ENCODE assay signal across 17 cellular contexts in genomic region chr2:878245-878930, GRCh38.
DNase-seq lines count a peak whose midpoint lies in the region; TF ChIP-seq lines count a peak whose summit lies in the region.
"Had no signal": no experiment of that assay in that cellular context is flagged by ENCODE, and none has a peak within 500 bp of the region (broad histone marks: within the 10 kb centered on the region; RNA-seq: fewer than 3 reads in every experiment).

No MANE protein-coding gene starts in this region.

- H3K27ac Mint-ChIP-seq in endodermal cell, result no peak overlapping the region
- peak overlapping the region; percentile 57 for H3K27ac Mint-ChIP-seq in progenitor cell of endocrine pancreas

- H3K27me3 Mint-ChIP-seq in endodermal cell (ENCODE audit: insufficient read depth) (peaks cover 6% of the 10 kb centered on the region), progenitor cell of endocrine pancreas (peaks cover 17% of the 10 kb centered on the region)

- TF ChIP-seq CTCF in endodermal cell (conservative IDR thresholded peaks at IDR 0.05) (no peak), progenitor cell of endocrine pancreas (IDR thresholded peaks at IDR 0.05; ENCODE audit: unreplicated experiment) (no peak), sigmoid colon (IDR thresholded peaks at IDR 0.05) (no peak), BE2C (IDR thresholded peaks at IDR 0.05; ENCODE audit: low read depth, low read length) (no peak)

- H3K9me3 ChIP-seq in SJCRH30 (replicated peaks) (no peaks in the 10 kb centered on the region), endodermal cell (ENCODE audit: control insufficient read depth, low read length) (no peaks in the 10 kb centered on the region), sigmoid colon (no peaks in the 10 kb centered on the region), BE2C (no peaks in the 10 kb centered on the region)
- H3K9me3 ChIP-seq: HAP-1 had no signal

- intact Hi-C loops in sigmoid colon (cut with DNase I), result no loop called here

- no peak overlapping the region for H3K4me3 Mint-ChIP-seq in endodermal cell
- H3K4me3 Mint-ChIP-seq in progenitor cell of endocrine pancreas (ENCODE audit: low read depth), result no peak overlapping the region
- H3K4me3 Mint-ChIP-seq: CD8-positive, alpha-beta memory T cell had no signal

- POLR2A ChIA-PET in HEK293T (lab: Yijun Ruan, JAX), result no interaction called here

- no peak for TF ChIP-seq POLR2A in sigmoid colon (IDR thresholded peaks at IDR 0.05)

- H3K4me3 ChIP-seq in H7 (ENCODE audit: insufficient read depth, low read depth, low read length), result no peak overlapping the region
- no peak overlapping the region for H3K4me3 ChIP-seq in SJCRH30
- no peak overlapping the region for H3K4me3 ChIP-seq in endodermal cell (ENCODE audit: low read length)
- H3K4me3 ChIP-seq in sigmoid colon, result no peak overlapping the region
- H3K4me3 ChIP-seq in BE2C (ENCODE audit: low read depth, low read length), result no peak overlapping the region
- H3K4me3 ChIP-seq: HAP-1 had no signal

- H3K36me3 ChIP-seq in H7 (replicated peaks; ENCODE audit: control insufficient read depth, insufficient read depth, low read length) (no peaks in the 10 kb centered on the region), SJCRH30 (no peaks in the 10 kb centered on the region), endodermal cell (ENCODE audit: control insufficient read depth, insufficient read depth, low read length) (no peaks in the 10 kb centered on the region), sigmoid colon (no peaks in the 10 kb centered on the region), BE2C (no peaks in the 10 kb centered on the region)
- H3K36me3 ChIP-seq: HAP-1 had no signal

- H3K27ac ChIP-seq in SJCRH30, result peak overlapping the region; percentile 38; the same call in 1 of the 2 replicates
- no peak overlapping the region for H3K27ac ChIP-seq in endodermal cell (ENCODE audit: low read depth, low read length)
- H3K27ac ChIP-seq in sigmoid colon, result no peak overlapping the region

- no peak overlapping the region for H3K9ac ChIP-seq in endodermal cell (ENCODE audit: extremely low read depth, low read length, poor library complexity, severe bottlenecking)

- DNase-seq in H7 (peak; percentile 3), SJCRH30 (peak; percentile 51 to 57), endodermal cell (peak; percentile 33), progenitor cell of endocrine pancreas (ENCODE audit: low spot score, unreplicated experiment) (peak; percentile 3), HEK293T (ENCODE audit: extremely low spot score) (no peak), sigmoid colon (no peak), DMS79 treated with DMSO at 0.1 percent for 48 hours (lab: John Stamatoyannopoulos, UW) (no peak), BE2C (no peak)
- DNase-seq: C1 segment of cervical spinal cord; CD8-positive, alpha-beta memory T cell; KBM-7; NCI-H1105; NCI-H1694; NCI-H2081 treated with DMSO at 0.1 percent for 48 hours; NK-92 treated with Interleukin-12 subunit alpha and Interleukin-12 subunit beta, amount 100 ng/mL, for 24 hours; SHP77 treated with DMSO at 0.1 percent for 48 hours had no signal

- H3K36me3 Mint-ChIP-seq in endodermal cell (ENCODE audit: low read depth), result no peaks in the 10 kb centered on the region
- no peaks in the 10 kb centered on the region for H3K36me3 Mint-ChIP-seq in progenitor cell of endocrine pancreas (ENCODE audit: insufficient read depth)
- H3K36me3 Mint-ChIP-seq: CD8-positive, alpha-beta memory T cell had no signal

- CTCF ChIA-PET in HEK293T (lab: Yijun Ruan, JAX), result no interaction called here

- H3K27me3 ChIP-seq in H7 (ENCODE audit: control insufficient read depth, insufficient read depth, low read length) (no peaks in the 10 kb centered on the region), SJCRH30 (no peaks in the 10 kb centered on the region), endodermal cell (ENCODE audit: control insufficient read depth, insufficient read depth, low read length, poor library complexity, severe bottlenecking) (no peaks in the 10 kb centered on the region), sigmoid colon (peaks cover 0 to 27% (median 3%) of the 10 kb centered on the region in 3 donors), BE2C (no peaks in the 10 kb centered on the region)

- H3K4me1 ChIP-seq in SJCRH30 (peaks cover 15% of the 10 kb centered on the region), endodermal cell (ENCODE audit: control insufficient read depth, insufficient read depth, low read length) (no peaks in the 10 kb centered on the region), sigmoid colon (no peaks in the 10 kb centered on the region), BE2C (no peaks in the 10 kb centered on the region)
- H3K4me1 ChIP-seq: HAP-1 had no signal

- H3K9me3 Mint-ChIP-seq in endodermal cell (no peaks in the 10 kb centered on the region), progenitor cell of endocrine pancreas (ENCODE audit: low read depth) (peaks cover 7% of the 10 kb centered on the region)
- H3K9me3 Mint-ChIP-seq: CD8-positive, alpha-beta memory T cell had no signal

- no peak for TF ChIP-seq EP300 in sigmoid colon (IDR thresholded peaks at IDR 0.05)

- no peaks in the 10 kb centered on the region for H3K4me1 Mint-ChIP-seq in endodermal cell
- no peaks in the 10 kb centered on the region for H3K4me1 Mint-ChIP-seq in progenitor cell of endocrine pancreas (ENCODE audit: low read depth)
- H3K4me1 Mint-ChIP-seq: CD8-positive, alpha-beta memory T cell had no signal

- 80 to 88% methylated on average over 1 to 11 of the region's 11 CpGs for WGBS in endodermal cell (ENCODE audit: insufficient coverage in 1 of 2, insufficient read length in 1 of 2), 2 experiments
- WGBS in sigmoid colon, 2 donors, result 92% methylated on average over 11 of the region's 11 CpGs

TF ChIP-seq in HEK293T, 16 proteins besides CTCF, POLR2A, EP300 and RAD21:
- no peak for TF ChIP-seq FOXA1 (IDR thresholded peaks at IDR 0.05)
- no peak for TF ChIP-seq FOXK2 (IDR thresholded peaks at IDR 0.05)
- no peak for TF ChIP-seq ELF4 (IDR thresholded peaks at IDR 0.05)
- no peak for TF ChIP-seq HDGF (IDR thresholded peaks at IDR 0.05; ENCODE audit: borderline replicate concordance)
- no peak for TF ChIP-seq CTBP1 (IDR thresholded peaks at IDR 0.05; ENCODE audit: borderline replicate concordance)
- TF ChIP-seq SUZ12 (IDR thresholded peaks at IDR 0.05), result no peak
- TF ChIP-seq SP1 (IDR thresholded peaks at IDR 0.05), result no peak

Comparison
In these comparisons a context has a peak if more than half of its experiments do, and no peak if none do; other contexts are left out.
1. DNase-seq: peak in H7 (single experiment), SJCRH30 (2 of 2), endodermal cell (single experiment) and progenitor cell of endocrine pancreas (single experiment); none in HEK293T (single experiment), sigmoid colon (single experiment), DMS79 treated with DMSO at 0.1 percent for 48 hours (single experiment) and BE2C (single experiment).